8 cellular contexts compared by ENCODE assay signal in the genomic region with DNA sequence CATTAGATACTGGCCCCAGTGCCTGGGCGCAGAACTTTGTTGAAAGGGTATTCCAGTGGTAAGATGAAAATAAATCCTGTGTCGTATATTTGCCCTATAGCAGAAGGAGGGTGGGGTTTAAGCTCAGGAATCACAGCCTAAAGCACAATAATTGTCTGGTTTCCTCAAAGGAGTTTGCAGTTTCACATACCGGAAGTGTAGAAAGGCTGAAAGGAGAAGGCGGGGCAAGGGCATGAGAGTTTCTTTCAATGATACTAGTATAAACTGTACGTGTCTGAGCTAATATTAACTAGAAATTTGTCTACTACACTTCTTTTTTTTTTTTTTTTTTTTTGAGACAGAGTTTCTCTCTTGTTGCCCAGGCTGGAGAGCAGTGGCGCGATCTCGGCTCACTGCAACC. TPM values are rescaled to one million over a fixed set of nuclear protein-coding genes. Genes with fewer than 3 reads are reported as not detected.
DNase-seq lines count a peak whose midpoint lies in the region; ATAC-seq and TF ChIP-seq lines count a peak whose summit lies in the region.
"Not testable (repeated sequence)": the region's sequence is repeated elsewhere in the genome, so short reads cannot be mapped to it uniquely, and the experiment has no call there.

No MANE protein-coding gene starts in this region.

- H3K23ac ChIP-seq in trophoblast cell (ENCODE audit: low read length), result not testable (repeated sequence)

- not testable (repeated sequence) for H2BK5ac ChIP-seq in trophoblast cell (ENCODE audit: low read depth, low read length, poor library complexity)

- not testable (repeated sequence) for H3K4me3 ChIP-seq in OCI-LY7 (ENCODE audit: low read depth, low read length, poor library complexity, severe bottlenecking); trophoblast cell (ENCODE audit: low read depth, low read length)

- H3K14ac ChIP-seq in trophoblast cell (ENCODE audit: low read length), result not testable (repeated sequence)

- WGBS in trophoblast cell (ENCODE audit: extremely low coverage, insufficient coverage, insufficient read length), result no CpG with 5 or more reads among the region's 8 CpGs

- H3K9me2 ChIP-seq in OCI-LY7 (ENCODE audit: insufficient read depth, low read length), result not testable (repeated sequence)

- peak; percentile 78 for DNase-seq in CD14-positive monocyte (ENCODE audit: low spot score)
- peak; percentile 6 for DNase-seq in OCI-LY7 (ENCODE audit: low spot score)
- not testable (repeated sequence) for DNase-seq in activated T-cell treated with anti-CD3 and anti-CD28 coated beads, Interleukin-2, amount 50 U/mL, for 4 hours
- DNase-seq in foreskin keratinocyte, result peak in 1 of 2 donors; percentile 70
- DNase-seq in trophoblast cell, result peak; percentile 25 to 63

- not testable (repeated sequence) for H3K4me1 ChIP-seq in OCI-LY7 (ENCODE audit: insufficient read depth, low read length, poor library complexity, severe bottlenecking); trophoblast cell (ENCODE audit: control insufficient read depth in 1 of 2, insufficient read depth in 2 of 2, low read length in 2 of 2)
- H3K4me1 ChIP-seq in foreskin keratinocyte, result peaks cover 12% of the 10 kb centered on the region

- not testable (repeated sequence) for H3K27me3 Mint-ChIP-seq in CD14-positive monocyte (ENCODE audit: low read depth in 3 of 3); activated T-cell treated with anti-CD3 and anti-CD28 coated beads, Interleukin-2, amount 50 U/mL, for 4 hours (ENCODE audit: low read depth)

- not testable (repeated sequence) for H2BK12ac ChIP-seq in trophoblast cell (ENCODE audit: low read length)

- H4K12ac ChIP-seq in trophoblast cell (ENCODE audit: low read depth, low read length), result not testable (repeated sequence)

- H3K36me3 Mint-ChIP-seq in CD14-positive monocyte; activated T-cell treated with anti-CD3 and anti-CD28 coated beads, Interleukin-2, amount 50 U/mL, for 4 hours (ENCODE audit: insufficient read depth): not testable (repeated sequence)

- not testable (repeated sequence) for H3K4me2 ChIP-seq in OCI-LY7 (ENCODE audit: low read length); trophoblast cell (ENCODE audit: low read length)

- not testable (repeated sequence) for BruUV-seq in OCI-LY7 (replicated peaks; lab: Mats Ljungman, UMichigan)

- not testable (repeated sequence) for H3K9me3 Mint-ChIP-seq in CD14-positive monocyte; activated T-cell treated with anti-CD3 and anti-CD28 coated beads, Interleukin-2, amount 50 U/mL, for 4 hours

- H3K4me3 Mint-ChIP-seq in CD14-positive monocyte, result peak overlapping the region; percentile 67 to 79
- H3K4me3 Mint-ChIP-seq in activated T-cell treated with anti-CD3 and anti-CD28 coated beads, Interleukin-2, amount 50 U/mL, for 4 hours, result peak overlapping the region; percentile 23

- not testable (repeated sequence) for H2BK120ac ChIP-seq in trophoblast cell (ENCODE audit: insufficient read depth, low read length, poor library complexity)

- TF ChIP-seq CTCF in CD14-positive monocyte (IDR thresholded peaks at IDR 0.05); OCI-LY7 (conservative IDR thresholded peaks at IDR 0.05; ENCODE audit: low read length); foreskin keratinocyte (conservative IDR thresholded peaks at IDR 0.05): not testable (repeated sequence)

- H3K27ac ChIP-seq in OCI-LY7 (ENCODE audit: low read depth, low read length, poor library complexity, severe bottlenecking); trophoblast cell (ENCODE audit: low read depth, low read length): not testable (repeated sequence)
- H3K27ac ChIP-seq in foreskin keratinocyte, result peak overlapping the region; percentile 89

- H2AK5ac ChIP-seq in trophoblast cell (ENCODE audit: low read length), result not testable (repeated sequence)

- intact Hi-C loops in CD14-positive monocyte (cut with micrococcal nuclease), result loop anchor here in 1 of 2 donors (5.0 kb wide), 1 partner anchor 33 kb away; no protein-coding TSS in a partner anchor
- intact Hi-C loops in OCI-LY7 (cut with micrococcal nuclease; ENCODE audit: unreplicated experiment), result not testable (repeated sequence)

- H2AFZ ChIP-seq in OCI-LY7 (ENCODE audit: low read length); trophoblast cell (ENCODE audit: insufficient read depth, low read length, poor library complexity): not testable (repeated sequence)

- peak overlapping the region; percentile 78 to 90 (median 86) for H3K27ac Mint-ChIP-seq in CD14-positive monocyte

- H3K9me3 ChIP-seq in OCI-LY7 (ENCODE audit: low read length); trophoblast cell (ENCODE audit: insufficient read depth, low read depth, low read length): not testable (repeated sequence)

- H3K4me1 Mint-ChIP-seq in CD14-positive monocyte, result peaks cover 24% of the 10 kb centered on the region
- peaks cover 26% of the 10 kb centered on the region for H3K4me1 Mint-ChIP-seq in activated T-cell treated with anti-CD3 and anti-CD28 coated beads, Interleukin-2, amount 50 U/mL, for 4 hours (ENCODE audit: low read depth)

- CTCF ChIA-PET in OCI-LY7 (lab: Charles Lee; ENCODE audit: unreplicated experiment), result not testable (repeated sequence)

- not testable (repeated sequence) for H3K79me2 ChIP-seq in OCI-LY7 (ENCODE audit: insufficient read depth, low read depth, low read length); trophoblast cell (ENCODE audit: control insufficient read depth, insufficient read depth, low read length, poor library complexity)

- not testable (repeated sequence) for H4K20me1 ChIP-seq in OCI-LY7 (ENCODE audit: insufficient read depth, low read length)

- not testable (repeated sequence) for H3K36me3 ChIP-seq in OCI-LY7 (ENCODE audit: insufficient read depth, low read length); trophoblast cell (ENCODE audit: control insufficient read depth in 1 of 2, insufficient read depth in 2 of 2, low read length in 2 of 2)

- H3K79me1 ChIP-seq in trophoblast cell (ENCODE audit: low read length), result not testable (repeated sequence)

- H3K9ac ChIP-seq in trophoblast cell (ENCODE audit: low read length), result not testable (repeated sequence)

- not testable (repeated sequence) for H3K4ac ChIP-seq in trophoblast cell (ENCODE audit: low read depth, low read length)

- peak; percentile 57 for ATAC-seq in GM18907 (IDR thresholded peaks at IDR 0.05; ENCODE audit: unreplicated experiment)
- ATAC-seq in GM21825 (IDR thresholded peaks at IDR 0.05; ENCODE audit: unreplicated experiment), result peak; percentile 52
- ATAC-seq in HG03196 (IDR thresholded peaks at IDR 0.05; ENCODE audit: unreplicated experiment), result peak; percentile 64
- ATAC-seq in activated T-cell treated with anti-CD3 and anti-CD28 coated beads, Interleukin-2, amount 50 U/mL, for 4 hours, result not testable (repeated sequence)
- ATAC-seq in foreskin keratinocyte, result peak; percentile 63

- H3K27me3 ChIP-seq in foreskin keratinocyte; trophoblast cell (ENCODE audit: insufficient read depth, low read length): not testable (repeated sequence)

- H3K18ac ChIP-seq in trophoblast cell (ENCODE audit: low read length), result not testable (repeated sequence)

- H4K8ac ChIP-seq in trophoblast cell (ENCODE audit: low read depth, low read length), result not testable (repeated sequence)

- POLR2A ChIA-PET in OCI-LY7 (lab: Charles Lee), result not testable (repeated sequence)

- H4K91ac ChIP-seq in trophoblast cell (ENCODE audit: low read depth, low read length), result not testable (repeated sequence)

RNA-seq across cellular contexts. Expression of a gene that starts 29.2 kb away (rescaled TPM):
- polyA plus RNA-seq in CD14-positive monocyte (under 1 TPM; 0.17 to 0.30 TPM), foreskin keratinocyte (7.8 and 10.2 TPM in 2 replicates)
- 0.13 TPM in 1 of 2 replicates, not detected in the other for total RNA-seq in OCI-LY7 (2014; rRNA removed; shearing (Covaris generic))
- total RNA-seq in OCI-LY7 (2022) (0.08 TPM in 1 of 2 replicates, not detected in the other), foreskin keratinocyte (42.4 and 47.8 TPM in 2 replicates)
- total RNA-seq in activated T-cell treated with anti-CD3 and anti-CD28 coated beads, Interleukin-2, amount 50 U/mL, for 4 hours, result 10 to 100 TPM; 10.1 to 20.7 (median 11.2) TPM
- 0.31 and 0.33 TPM in 2 replicates for polyA plus RNA-seq in trophoblast cell (2013)

Comparison
In these comparisons a context has a peak if more than half of its experiments do, and no peak if none do; other contexts are left out.
1. RNA of a gene that starts 29.2 kb away (total RNA-seq): 42.4 to 47.8 TPM in foreskin keratinocyte and 10.1 to 20.7 TPM in activated T-cell treated with anti-CD3 and anti-CD28 coated beads, Interleukin-2, amount 50 U/mL, for 4 hours; 0.08 to 0.13 TPM in OCI-LY7; every median in the first group is over 4 times any median in the second.